In the genomic region with DNA sequence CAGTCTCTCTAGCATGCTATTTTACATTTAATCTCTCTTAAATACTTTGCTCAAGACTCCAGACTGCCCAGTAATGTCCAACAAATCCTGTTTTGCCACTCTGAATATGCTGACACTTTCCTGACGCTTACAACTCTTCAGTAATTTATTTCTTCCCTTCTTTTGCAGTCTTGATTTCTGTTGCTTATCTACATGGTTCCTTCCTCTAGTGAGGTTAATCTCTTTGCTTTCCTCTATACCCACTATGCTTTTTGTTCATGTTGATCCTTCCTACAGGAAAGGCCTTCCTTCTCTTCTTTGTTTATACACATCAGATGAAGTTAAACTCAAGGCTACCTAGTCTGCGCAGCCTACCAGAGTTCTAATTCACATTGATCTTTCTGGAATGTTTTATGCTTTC, we compare ENCODE assay signal across 19 cellular contexts.
"Had no signal": no experiment of that assay in that cellular context is flagged by ENCODE, and none has a peak within 500 bp of the region (broad histone marks: within the 10 kb centered on the region; RNA-seq: fewer than 3 reads in every experiment).

No MANE protein-coding gene starts in this region.

- H3K4me3 Mint-ChIP-seq: activated CD8-positive, alpha-beta memory T cell treated with anti-CD3 and anti-CD28 coated beads, Interleukin-2, amount 10 ng/mL, durations not matched to agents 7 days and 5 days; activated naive CD4-positive, alpha-beta T cell treated with anti-CD3 and anti-CD28 coated beads, Interleukin-2, amount 50 U/mL, for 24 hours; activated T-cell treated with anti-CD3 and anti-CD28 coated beads, Interleukin-2, amount 50 U/mL, for 24 hours; immature natural killer cell; natural killer cell treated with Interleukin-12 subunit alpha and Interleukin-12 subunit beta and Interleukin-15 and Interleukin-18, amount 100 ng/mL, for 72 hours had no signal

- FAIRE-seq: endometrium, urothelium cell line had no signal

- H3K27me3 Mint-ChIP-seq: activated CD8-positive, alpha-beta memory T cell treated with anti-CD3 and anti-CD28 coated beads, Interleukin-2, amount 10 ng/mL, durations not matched to agents 7 days and 5 days; activated naive CD4-positive, alpha-beta T cell treated with anti-CD3 and anti-CD28 coated beads, Interleukin-2, amount 50 U/mL, for 24 hours; activated T-cell treated with anti-CD3 and anti-CD28 coated beads, Interleukin-2, amount 50 U/mL, for 24 hours; natural killer cell treated with Interleukin-12 subunit alpha and Interleukin-12 subunit beta and Interleukin-15 and Interleukin-18, amount 100 ng/mL, for 72 hours had no signal

- H3K4me1 Mint-ChIP-seq: activated CD8-positive, alpha-beta memory T cell treated with anti-CD3 and anti-CD28 coated beads, Interleukin-2, amount 10 ng/mL, durations not matched to agents 7 days and 5 days had no signal

- H3K36me3 ChIP-seq: brain microvascular endothelial cell, esophagus squamous epithelium, sigmoid colon had no signal

- H3K27ac Mint-ChIP-seq: activated CD8-positive, alpha-beta memory T cell treated with anti-CD3 and anti-CD28 coated beads, Interleukin-2, amount 10 ng/mL, durations not matched to agents 7 days and 5 days; activated naive CD4-positive, alpha-beta T cell treated with anti-CD3 and anti-CD28 coated beads, Interleukin-2, amount 50 U/mL, for 24 hours; activated T-cell treated with anti-CD3 and anti-CD28 coated beads, Interleukin-2, amount 50 U/mL, for 24 hours; immature natural killer cell; natural killer cell treated with Interleukin-12 subunit alpha and Interleukin-12 subunit beta and Interleukin-15 and Interleukin-18, amount 100 ng/mL, for 72 hours had no signal

- H3K27me3 ChIP-seq: brain microvascular endothelial cell, esophagus squamous epithelium, foreskin keratinocyte, sigmoid colon had no signal

- ATAC-seq: activated CD4-positive, CD25-positive, alpha-beta regulatory T cell treated with anti-CD3 and anti-CD28 coated beads, Interleukin-2, amount 50 U/mL, for 24 hours; activated CD8-positive, alpha-beta memory T cell treated with anti-CD3 and anti-CD28 coated beads, Interleukin-2, amount 10 ng/mL, durations not matched to agents 7 days and 5 days; foreskin keratinocyte; left cardiac atrium; natural killer cell treated with Interleukin-12 subunit alpha and Interleukin-12 subunit beta and Interleukin-15 and Interleukin-18, amount 100 ng/mL, for 72 hours; stimulated activated naive CD8-positive, alpha-beta T cell treated with anti-CD3 and anti-CD28 coated beads, Interleukin-15, Interleukin-2, amounts not matched to agents 100 U/mL and 50 U/mL, for 24 hours had no signal

- H3K9me3 ChIP-seq: sigmoid colon had no signal

- H3K4me3 ChIP-seq: esophagus squamous epithelium, sigmoid colon had no signal

- DNase-seq: activated CD4-positive, alpha-beta T cell treated with anti-CD3 and anti-CD28 coated beads, Interleukin-2, amount 50 U/mL, for 48 hours; activated CD8-positive, alpha-beta memory T cell treated with anti-CD3 and anti-CD28 coated beads, Interleukin-2, amount 10 ng/mL, durations not matched to agents 7 days and 5 days; activated effector memory CD4-positive, alpha-beta T cell treated with Interleukin-2 at 50 U/mL for 16 hours; activated T-cell treated with anti-CD3 and anti-CD28 coated beads, Interleukin-2, amount 50 U/mL, for 24 hours; amniotic stem cell; brain microvascular endothelial cell; esophagus squamous epithelium; foreskin keratinocyte; immature natural killer cell; left cardiac atrium; sigmoid colon; stimulated activated CD4-positive, alpha-beta T cell treated with anti-CD3 and anti-CD28 coated beads, Interleukin-2, amount 100 ng/mL, for 48 hours; stimulated activated CD8-positive, alpha-beta memory T cell treated with anti-CD3 and anti-CD28 coated beads, Interleukin-4, amount 100 ng/mL, for 48 hours; stimulated activated naive CD8-positive, alpha-beta T cell treated with anti-CD3 and anti-CD28 coated beads, Interleukin-15, Interleukin-2, amounts not matched to agents 100 U/mL and 50 U/mL, for 24 hours had no signal

- H3K4me1 ChIP-seq: foreskin keratinocyte, sigmoid colon had no signal

- H3K27ac ChIP-seq: brain microvascular endothelial cell, esophagus squamous epithelium, foreskin keratinocyte, sigmoid colon had no signal
